In genomic region chr11:32005786-32006406, GRCh38 we compare ENCODE assay signal across 15 cellular contexts.
DNase-seq lines count a peak whose midpoint lies in the region; ATAC-seq, FAIRE-seq and TF ChIP-seq lines count a peak whose summit lies in the region.
"Had no signal": no experiment of that assay in that cellular context is flagged by ENCODE, and none has a peak within 500 bp of the region (broad histone marks: within the 10 kb centered on the region; RNA-seq: fewer than 3 reads in every experiment).

No MANE protein-coding gene starts in this region.

- in situ Hi-C loops in mammary epithelial cell (cut with MboI; ENCODE audit: low sequenced_read_pairs in 2 of 2): no loop called here

- dilution Hi-C loops in mammary epithelial cell (cut with HindIII; ENCODE audit: low sequenced_read_pairs): no loop called here

- H3K79me2 ChIP-seq in mammary epithelial cell (ENCODE audit: insufficient read depth, low read length): no peaks in the 10 kb centered on the region

- TF ChIP-seq POLR2A in H54 (IDR thresholded peaks at IDR 0.05; ENCODE audit: low read depth, low read length): no peak

- no peak overlapping the region for H3K4me3 ChIP-seq in mammary epithelial cell (replicated peaks in 1 of 3; ENCODE audit: insufficient read depth in 1 of 3, low read depth in 2 of 3, low read length in 3 of 3)
- H3K4me3 ChIP-seq: BLaER1, gastroesophageal sphincter, lower lobe of right lung, thyroid gland had no signal

- WGBS in mammary epithelial cell (ENCODE audit: low coverage, missing lambda C conversion rate): 93% methylated on average over 11 of the region's 12 CpGs

- intact Hi-C loops in mammary epithelial cell (cut with micrococcal nuclease): loop anchor here (1.0 to 5.0 kb wide), 4 partner anchors 365 to 769 kb away; no protein-coding TSS in a partner anchor

- no peak overlapping the region for H3K9ac ChIP-seq in mammary epithelial cell (ENCODE audit: insufficient read depth, low read length)
- H3K9ac ChIP-seq: BLaER1 had no signal

- H4K20me1 ChIP-seq in mammary epithelial cell (ENCODE audit: insufficient read depth, low read length): no peaks in the 10 kb centered on the region
- H4K20me1 ChIP-seq: BLaER1 had no signal

- no peak overlapping the region for H2AFZ ChIP-seq in mammary epithelial cell (ENCODE audit: low read depth, low read length)

- TF ChIP-seq CTCF in mammary epithelial cell (conservative IDR thresholded peaks at IDR 0.05 in 1 of 2, IDR thresholded peaks at IDR 0.05 in 1 of 2; ENCODE audit: extremely low read depth in 1 of 2, insufficient read depth in 1 of 2, low read depth in 1 of 2, low read length in 2 of 2): no peak

- no peak overlapping the region for H3K4me2 ChIP-seq in mammary epithelial cell (ENCODE audit: insufficient read depth, low read depth, low read length)
- H3K4me2 ChIP-seq: BLaER1 had no signal

- no peaks in the 10 kb centered on the region for H3K36me3 ChIP-seq in mammary epithelial cell (ENCODE audit: insufficient read depth, low read length)
- H3K36me3 ChIP-seq: BLaER1, gastroesophageal sphincter, lower lobe of right lung, thyroid gland had no signal

- no peak for FAIRE-seq in H54 (lab: Jason Lieb, UNC)
- FAIRE-seq: small intestine had no signal

- peaks cover 3% of the 10 kb centered on the region for H3K27me3 ChIP-seq in mammary epithelial cell (ENCODE audit: insufficient read depth, low read length)
- H3K27me3 ChIP-seq: BLaER1, thyroid gland had no signal

- no peaks in the 10 kb centered on the region for H3K9me3 ChIP-seq in mammary epithelial cell (replicated peaks; ENCODE audit: insufficient read depth, low read length)
- H3K9me3 ChIP-seq: BLaER1, gastroesophageal sphincter, lower lobe of right lung, thyroid gland had no signal

- CTCF ChIA-PET in mammary epithelial cell (lab: Charles Lee; ENCODE audit: low non-redundant PET): interaction anchor here (0.6 kb wide), 1 partner anchor 148 kb away, joined by 3 read pairs; no protein-coding TSS in a partner anchor

- ATAC-seq in HG02938 (IDR thresholded peaks at IDR 0.05; ENCODE audit: unreplicated experiment): no peak
- ATAC-seq: gastroesophageal sphincter, lower lobe of right lung had no signal

- H3K4me1 ChIP-seq in mammary epithelial cell (ENCODE audit: insufficient read depth, low read length): peaks cover 8% of the 10 kb centered on the region
- H3K4me1 ChIP-seq: BLaER1, gastroesophageal sphincter, lower lobe of right lung, thyroid gland had no signal

- no peak overlapping the region for H3K27ac ChIP-seq in mammary epithelial cell (ENCODE audit: insufficient read depth, low read depth, low read length)
- H3K27ac ChIP-seq: BLaER1, gastroesophageal sphincter, lower lobe of right lung, thyroid gland had no signal

- BruUV-seq in mammary epithelial cell (replicated peaks; lab: Mats Ljungman, UMichigan): no TSS peak

- peak; percentile 63 for DNase-seq in H54 (ENCODE audit: insufficient read length, low spot score)
- DNase-seq in NCI-H2171 treated with DMSO at 0.1 percent for 48 hours (lab: John Stamatoyannopoulos, UW): peak; percentile 35
- DNase-seq in mammary epithelial cell: peak; percentile 58
- DNase-seq in non-pigmented ciliary epithelial cell (ENCODE audit: low read depth): peak; percentile 23
- no peak for DNase-seq in NCI-H748 treated with DMSO at 0.1 percent for 48 hours (lab: John Stamatoyannopoulos, UW)
- DNase-seq in AML-193 (lab: John Stamatoyannopoulos, UW): no peak
- no peak for DNase-seq in activated CD4-positive, alpha-beta T cell treated with anti-CD3 and anti-CD28 coated beads, Interleukin-2, amount 50 U/mL, for 1 hour
- DNase-seq: Karpas-422, lower lobe of right lung, NCI-H1436 treated with DMSO at 0.1 percent for 48 hours, small intestine, thyroid gland had no signal

Comparison
In these comparisons a context has a peak if more than half of its experiments do, and no peak if none do; other contexts are left out.
1. DNase-seq: peak in H54 (single experiment), NCI-H2171 treated with DMSO at 0.1 percent for 48 hours (single experiment), mammary epithelial cell (single experiment) and non-pigmented ciliary epithelial cell (single experiment); none in NCI-H748 treated with DMSO at 0.1 percent for 48 hours (single experiment), AML-193 (0 of 2) and activated CD4-positive, alpha-beta T cell treated with anti-CD3 and anti-CD28 coated beads, Interleukin-2, amount 50 U/mL, for 1 hour (single experiment).